Comparison of ENCODE assay signal across 25 cellular contexts in the genomic region with DNA sequence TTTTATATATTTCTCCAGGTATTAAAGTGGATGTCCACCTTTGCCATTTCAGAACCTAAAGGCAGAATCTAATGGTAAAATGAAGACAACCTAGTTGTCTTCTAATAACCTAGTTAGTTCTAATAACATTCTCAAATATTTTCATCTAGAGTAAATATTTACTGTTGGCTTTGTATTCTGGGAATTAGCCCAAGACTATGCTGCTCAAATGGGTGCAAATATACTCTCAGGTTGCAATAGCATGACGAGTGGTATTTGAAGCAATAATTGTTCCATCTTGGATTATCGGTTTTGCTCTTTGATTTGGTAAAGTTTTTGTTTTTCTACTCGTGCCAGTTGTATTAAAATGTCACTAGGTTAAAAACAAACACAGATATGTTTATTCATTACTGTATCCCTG.
"Had no signal": no experiment of that assay in that cellular context is flagged by ENCODE, and none has a peak within 500 bp of the region (broad histone marks: within the 10 kb centered on the region; RNA-seq: fewer than 3 reads in every experiment).

No MANE protein-coding gene starts in this region.

- DNase-seq: effector memory CD8-positive, alpha-beta T cell; erythroblast; esophagus squamous epithelium; foreskin melanocyte; glutamatergic neuron; heart right ventricle; hippocampal formation; left cardiac atrium; left lung; mesenchymal stem cell; midbrain; naive thymus-derived CD8-positive, alpha-beta T cell; nephron progenitor cell; nucleus accumbens; posterior cingulate gyrus; psoas muscle; right cardiac atrium; sigmoid colon; stimulated activated CD4-positive, alpha-beta T cell treated with anti-CD3 and anti-CD28 coated beads, Interleukin-2, amount 100 ng/mL, for 24 hours; stimulated activated CD4-positive, alpha-beta T cell treated with anti-CD3 and anti-CD28 coated beads, Interleukin-4, amount 100 ng/mL, for 24 hours; stimulated activated naive CD4-positive, alpha-beta T cell treated with Interleukin-2 at 50 U/mL for 16 hours; stomach; thyroid gland; trophoblast cell had no signal

- ATAC-seq: effector memory CD8-positive, alpha-beta T cell; heart right ventricle; left cardiac atrium; left lung; naive thymus-derived CD8-positive, alpha-beta T cell; psoas muscle; right cardiac atrium; stimulated activated effector memory CD8-positive, alpha-beta T cell treated with anti-CD3 and anti-CD28 coated beads, Interleukin-12 subunit alpha, Interleukin-12 subunit beta, amount 100 ng/mL, for 72 hours had no signal
